22 cellular contexts compared by ENCODE assay signal in the genomic region with DNA sequence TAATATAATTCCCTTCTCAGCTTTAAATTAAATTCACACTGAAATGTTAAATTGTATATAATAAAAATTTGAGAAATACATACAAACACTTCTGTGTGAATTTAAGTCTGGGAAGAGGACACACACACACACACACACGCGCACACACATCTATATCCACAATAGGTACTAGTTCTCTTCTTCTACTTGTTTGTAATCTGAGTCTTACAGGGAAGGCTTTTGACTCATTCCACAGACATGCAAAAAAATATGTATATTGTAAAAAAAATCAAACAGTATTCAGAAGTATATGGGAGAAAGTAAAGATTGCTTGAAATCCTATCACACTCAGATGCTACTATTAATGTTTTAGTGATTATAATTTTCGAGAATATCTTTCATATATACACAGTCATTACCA.
DNase-seq lines count a peak whose midpoint lies in the region; TF ChIP-seq lines count a peak whose summit lies in the region.
"Had no signal": no experiment of that assay in that cellular context is flagged by ENCODE, and none has a peak within 500 bp of the region (broad histone marks: within the 10 kb centered on the region; RNA-seq: fewer than 3 reads in every experiment).

No MANE protein-coding gene starts in this region.

- DNase-seq in AG04450 (ENCODE audit: low read depth, low spot score), result peak; percentile 18
- DNase-seq in NCI-H226, result peak; percentile 29
- peak; percentile 36 for DNase-seq in astrocyte of the spinal cord (ENCODE audit: low read depth, low spot score)
- DNase-seq in fibroblast of the aortic adventitia (ENCODE audit: low read depth), result peak; percentile 37
- DNase-seq in NCI-H2171 (lab: John Stamatoyannopoulos, UW), result no peak
- no peak for DNase-seq in coronary artery (ENCODE audit: low spot score)
- DNase-seq in D341Med (ENCODE audit: low spot score), result no peak
- DNase-seq in SKM-1 treated with dmso at 0.1 percent for 144 hours (lab: John Stamatoyannopoulos, UW; ENCODE audit: unreplicated experiment), result no peak
- DNase-seq: 8988T, EL, GM23248, H9, KBM-7, NCI-H1092 treated with DMSO at 0.1 percent for 48 hours, NCI-H146, NCI-H2029, NCI-H345, NCI-H524, NCI-H82, RPMI8226, SHP77 treated with DMSO at 0.1 percent for 48 hours, SK-N-SH had no signal

- no peaks in the 10 kb centered on the region for H3K9me3 ChIP-seq in AG04450 (ENCODE audit: control insufficient read depth, insufficient read depth, low read length)
- H3K9me3 ChIP-seq: SK-N-SH had no signal

- no peak overlapping the region for H3K27ac ChIP-seq in AG04450 (ENCODE audit: low read depth, low read length)
- H3K27ac ChIP-seq in coronary artery, result no peak overlapping the region
- H3K27ac ChIP-seq: GM23248 had no signal

- TF ChIP-seq CTCF in AG04450 (IDR thresholded peaks at IDR 0.05; ENCODE audit: low read depth, low read length) (no peak), astrocyte of the spinal cord (IDR thresholded peaks at IDR 0.05; ENCODE audit: low read depth, low read length) (no peak), fibroblast of the aortic adventitia (IDR thresholded peaks at IDR 0.05; ENCODE audit: insufficient read depth, low read length) (no peak), coronary artery (IDR thresholded peaks at IDR 0.05) (no peak)

- CTCF ChIA-PET in AG04450 (lab: Charles Lee), result no interaction called here

- H3K27me3 ChIP-seq in AG04450 (ENCODE audit: control insufficient read depth, insufficient read depth, low read length), result no peaks in the 10 kb centered on the region

- POLR2A ChIA-PET in AG04450 (lab: Yijun Ruan, JAX), result no interaction called here

- no peak overlapping the region for H3K4me3 ChIP-seq in AG04450 (ENCODE audit: low read depth, low read length)
- no peak overlapping the region for H3K4me3 ChIP-seq in astrocyte of the spinal cord (ENCODE audit: low read depth, low read length)
- H3K4me3 ChIP-seq in fibroblast of the aortic adventitia (ENCODE audit: low read depth, low read length), result no peak overlapping the region
- H3K4me3 ChIP-seq in coronary artery, result no peak overlapping the region
- H3K4me3 ChIP-seq: GM23248 had no signal

- in situ Hi-C loops in astrocyte of the spinal cord (cut with HindIII; ENCODE audit: low sequenced_read_pairs), result no loop called here

Comparison
In these comparisons a context has a peak if more than half of its experiments do, and no peak if none do; other contexts are left out.
1. DNase-seq: peak in AG04450 (single experiment), NCI-H226 (single experiment), astrocyte of the spinal cord (single experiment) and fibroblast of the aortic adventitia (single experiment); none in NCI-H2171 (single experiment), coronary artery (single experiment), D341Med (single experiment) and SKM-1 treated with dmso at 0.1 percent for 144 hours (single experiment).